26 cellular contexts compared by ENCODE assay signal in the genomic region with DNA sequence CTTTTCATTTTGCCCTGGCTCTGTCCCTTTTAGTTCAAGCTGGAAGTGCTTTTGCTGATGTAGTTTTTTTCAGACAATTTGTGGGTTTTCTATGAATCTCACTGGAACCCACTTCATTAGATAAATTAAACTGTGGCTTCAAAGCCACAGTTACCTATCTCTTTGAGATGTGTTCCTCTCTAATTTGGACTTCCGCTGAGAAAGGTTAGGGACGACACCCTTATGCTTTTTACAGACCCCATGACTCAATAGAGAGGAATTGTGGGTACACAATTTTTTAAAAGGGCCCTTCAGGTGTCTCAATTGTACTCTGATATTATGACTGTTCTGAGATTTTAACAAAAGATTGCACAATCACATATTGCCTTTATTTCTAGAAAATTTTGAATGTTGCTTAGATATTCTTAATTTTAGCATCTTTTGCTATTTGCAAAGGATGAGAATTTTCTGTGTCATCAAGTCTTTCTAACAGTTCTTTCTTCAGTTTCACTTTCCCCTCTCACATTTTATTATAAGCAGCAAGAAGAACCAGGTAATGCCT.
DNase-seq lines count a peak whose midpoint lies in the region; ATAC-seq and TF ChIP-seq lines count a peak whose summit lies in the region.
"Had no signal": no experiment of that assay in that cellular context is flagged by ENCODE, and none has a peak within 500 bp of the region (broad histone marks: within the 10 kb centered on the region; RNA-seq: fewer than 3 reads in every experiment).

No MANE protein-coding gene starts in this region.

- peaks cover 5% of the 10 kb centered on the region for H3K9me3 Mint-ChIP-seq in activated naive CD4-positive, alpha-beta T cell treated with anti-CD3 and anti-CD28 coated beads, Interleukin-2, amount 10 ng/mL, durations not matched to agents 7 days and 5 days
- H3K9me3 Mint-ChIP-seq in T-helper 1 cell treated with Interleukin-12 subunit alpha and Interleukin-12 subunit beta and Interleukin-4 antibody, amounts not matched to agents 30 μg/mL and 1 μg/mL, for 36 hours: no peaks in the 10 kb centered on the region
- peaks cover 4% of the 10 kb centered on the region for H3K9me3 Mint-ChIP-seq in activated naive CD8-positive, alpha-beta T cell treated with anti-CD3 and anti-CD28 coated beads, Interleukin-2, amount 10 ng/mL, durations not matched to agents 7 days and 5 days
- H3K9me3 Mint-ChIP-seq in stimulated activated naive CD8-positive, alpha-beta T cell treated with anti-CD3 and anti-CD28 coated beads, Interleukin-15, amount 100 ng/mL, for 72 hours: peaks cover 0 to 7% of the 10 kb centered on the region in 2 donors
- H3K9me3 Mint-ChIP-seq in mesothelial cell of epicardium: no peaks in the 10 kb centered on the region
- H3K9me3 Mint-ChIP-seq: nephron progenitor cell had no signal

- peaks cover 44% of the 10 kb centered on the region for H3K4me1 Mint-ChIP-seq in activated naive CD4-positive, alpha-beta T cell treated with anti-CD3 and anti-CD28 coated beads, Interleukin-2, amount 10 ng/mL, durations not matched to agents 7 days and 5 days
- H3K4me1 Mint-ChIP-seq in T-helper 1 cell treated with Interleukin-12 subunit alpha and Interleukin-12 subunit beta and Interleukin-4 antibody, amounts not matched to agents 30 μg/mL and 1 μg/mL, for 36 hours (ENCODE audit: low read depth): peaks cover 56% of the 10 kb centered on the region
- H3K4me1 Mint-ChIP-seq in activated naive CD8-positive, alpha-beta T cell treated with anti-CD3 and anti-CD28 coated beads, Interleukin-2, amount 10 ng/mL, durations not matched to agents 7 days and 5 days: peaks cover 61% of the 10 kb centered on the region
- H3K4me1 Mint-ChIP-seq in stimulated activated naive CD8-positive, alpha-beta T cell treated with anti-CD3 and anti-CD28 coated beads, Interleukin-15, amount 100 ng/mL, for 72 hours: peaks cover 48% of the 10 kb centered on the region
- peaks cover 2% of the 10 kb centered on the region for H3K4me1 Mint-ChIP-seq in mesothelial cell of epicardium

- H3K36me3 Mint-ChIP-seq in activated naive CD4-positive, alpha-beta T cell treated with anti-CD3 and anti-CD28 coated beads, Interleukin-2, amount 10 ng/mL, durations not matched to agents 7 days and 5 days: no peaks in the 10 kb centered on the region
- H3K36me3 Mint-ChIP-seq in T-helper 1 cell treated with Interleukin-12 subunit alpha and Interleukin-12 subunit beta and Interleukin-4 antibody, amounts not matched to agents 30 μg/mL and 1 μg/mL, for 36 hours (ENCODE audit: low read depth): peaks cover 51% of the 10 kb centered on the region
- peaks cover 12% of the 10 kb centered on the region for H3K36me3 Mint-ChIP-seq in activated naive CD8-positive, alpha-beta T cell treated with anti-CD3 and anti-CD28 coated beads, Interleukin-2, amount 10 ng/mL, durations not matched to agents 7 days and 5 days
- no peaks in the 10 kb centered on the region for H3K36me3 Mint-ChIP-seq in mesothelial cell of epicardium

- no peak for DNase-seq in activated naive CD4-positive, alpha-beta T cell treated with anti-CD3 and anti-CD28 coated beads, Interleukin-2, amount 10 ng/mL, durations not matched to agents 7 days and 5 days
- DNase-seq in activated naive CD4-positive, alpha-beta T cell treated with anti-CD3 and anti-CD28 coated beads, Interleukin-2, amount 50 U/mL, for 16 hours: no peak
- DNase-seq in activated naive CD8-positive, alpha-beta T cell treated with anti-CD3 and anti-CD28 coated beads, Interleukin-2, amount 10 ng/mL, durations not matched to agents 7 days and 5 days: no peak
- peak in 1 of 2 donors; percentile 33 for DNase-seq in stimulated activated naive CD8-positive, alpha-beta T cell treated with anti-CD3 and anti-CD28 coated beads, Interleukin-15, amount 100 ng/mL, for 72 hours
- no peak for DNase-seq in mesothelial cell of epicardium (ENCODE audit: low spot score in 2 of 2, unreplicated experiment in 2 of 2)
- DNase-seq: activated naive CD4-positive, alpha-beta T cell treated with anti-CD3 and anti-CD28 coated beads for 36 hours; aorta; colonic mucosa; DMS79; effector memory CD4-positive, alpha-beta T cell; erythroblast; GF-D8; head of caudate nucleus; Kasumi-1; kidney glomerular epithelial cell; lower lobe of right lung; mucosa of descending colon; MV-4-11; NCI-H1436 treated with DMSO at 0.1 percent for 48 hours; NCI-H774; nephron progenitor cell; ovary; stimulated activated CD4-positive, alpha-beta T cell treated with anti-CD3 and anti-CD28 coated beads, Interleukin-2, amount 100 ng/mL, for 24 hours; upper lobe of left lung had no signal

- no peak overlapping the region for H3K4me3 Mint-ChIP-seq in activated naive CD4-positive, alpha-beta T cell treated with anti-CD3 and anti-CD28 coated beads, Interleukin-2, amount 10 ng/mL, durations not matched to agents 7 days and 5 days
- H3K4me3 Mint-ChIP-seq in T-helper 1 cell treated with Interleukin-12 subunit alpha and Interleukin-12 subunit beta and Interleukin-4 antibody, amounts not matched to agents 30 μg/mL and 1 μg/mL, for 36 hours: peak overlapping the region; percentile 41
- H3K4me3 Mint-ChIP-seq in activated naive CD8-positive, alpha-beta T cell treated with anti-CD3 and anti-CD28 coated beads, Interleukin-2, amount 10 ng/mL, durations not matched to agents 7 days and 5 days: peak overlapping the region; percentile 75
- H3K4me3 Mint-ChIP-seq in stimulated activated naive CD8-positive, alpha-beta T cell treated with anti-CD3 and anti-CD28 coated beads, Interleukin-15, amount 100 ng/mL, for 72 hours: peak overlapping the region; percentile 27 to 46
- H3K4me3 Mint-ChIP-seq in mesothelial cell of epicardium: no peak overlapping the region
- H3K4me3 Mint-ChIP-seq: activated naive CD4-positive, alpha-beta T cell treated with anti-CD3 and anti-CD28 coated beads for 36 hours; nephron progenitor cell had no signal

- peak; percentile 87 for ATAC-seq in activated naive CD8-positive, alpha-beta T cell treated with anti-CD3 and anti-CD28 coated beads, Interleukin-2, amount 10 ng/mL, durations not matched to agents 7 days and 5 days (ENCODE audit: low read depth)
- peak; percentile 94 for ATAC-seq in stimulated activated naive CD8-positive, alpha-beta T cell treated with anti-CD3 and anti-CD28 coated beads, Interleukin-15, amount 100 ng/mL, for 72 hours
- ATAC-seq in HG03025 (IDR thresholded peaks at IDR 0.05; ENCODE audit: low FRiP score, unreplicated experiment): no peak
- ATAC-seq: lower lobe of right lung, mucosa of descending colon had no signal

- POLR2A ChIA-PET in activated naive CD8-positive, alpha-beta T cell treated with anti-CD3 and anti-CD28 coated beads, Interleukin-2, amount 10 ng/mL, durations not matched to agents 7 days and 5 days (lab: Charles Lee): interaction anchor here (0.7 to 5.5 kb wide), 6 partner anchors 14 to 111 kb away, joined by 3 to 29 read pairs (median 8); a partner anchor contains a TSS

- CTCF ChIA-PET in activated naive CD4-positive, alpha-beta T cell treated with anti-CD3 and anti-CD28 coated beads, Interleukin-2, amount 10 ng/mL, durations not matched to agents 7 days and 5 days (lab: Charles Lee): interaction anchor here (0.7 kb wide), 1 partner anchor 266 kb away, joined by 4 read pairs; no protein-coding TSS in a partner anchor

- peak overlapping the region; percentile 81 for H3K27ac Mint-ChIP-seq in activated naive CD4-positive, alpha-beta T cell treated with anti-CD3 and anti-CD28 coated beads, Interleukin-2, amount 10 ng/mL, durations not matched to agents 7 days and 5 days
- peak overlapping the region; percentile 39 for H3K27ac Mint-ChIP-seq in T-helper 1 cell treated with Interleukin-12 subunit alpha and Interleukin-12 subunit beta and Interleukin-4 antibody, amounts not matched to agents 30 μg/mL and 1 μg/mL, for 36 hours
- peak overlapping the region; percentile 86 for H3K27ac Mint-ChIP-seq in activated naive CD8-positive, alpha-beta T cell treated with anti-CD3 and anti-CD28 coated beads, Interleukin-2, amount 10 ng/mL, durations not matched to agents 7 days and 5 days
- H3K27ac Mint-ChIP-seq in stimulated activated naive CD8-positive, alpha-beta T cell treated with anti-CD3 and anti-CD28 coated beads, Interleukin-15, amount 100 ng/mL, for 72 hours: peak overlapping the region in 1 of 2 donors; percentile 62
- no peak overlapping the region for H3K27ac Mint-ChIP-seq in mesothelial cell of epicardium
- H3K27ac Mint-ChIP-seq: activated naive CD4-positive, alpha-beta T cell treated with anti-CD3 and anti-CD28 coated beads for 36 hours; nephron progenitor cell had no signal

- no peak for TF ChIP-seq CTCF in mesothelial cell of epicardium (IDR thresholded peaks at IDR 0.05; ENCODE audit: unreplicated experiment)

- no peaks in the 10 kb centered on the region for H3K27me3 Mint-ChIP-seq in activated naive CD4-positive, alpha-beta T cell treated with anti-CD3 and anti-CD28 coated beads, Interleukin-2, amount 10 ng/mL, durations not matched to agents 7 days and 5 days
- H3K27me3 Mint-ChIP-seq in T-helper 1 cell treated with Interleukin-12 subunit alpha and Interleukin-12 subunit beta and Interleukin-4 antibody, amounts not matched to agents 30 μg/mL and 1 μg/mL, for 36 hours (ENCODE audit: low read depth): no peaks in the 10 kb centered on the region
- no peaks in the 10 kb centered on the region for H3K27me3 Mint-ChIP-seq in activated naive CD8-positive, alpha-beta T cell treated with anti-CD3 and anti-CD28 coated beads, Interleukin-2, amount 10 ng/mL, durations not matched to agents 7 days and 5 days
- no peaks in the 10 kb centered on the region for H3K27me3 Mint-ChIP-seq in stimulated activated naive CD8-positive, alpha-beta T cell treated with anti-CD3 and anti-CD28 coated beads, Interleukin-15, amount 100 ng/mL, for 72 hours
- no peaks in the 10 kb centered on the region for H3K27me3 Mint-ChIP-seq in mesothelial cell of epicardium (ENCODE audit: low read depth)

Comparison
In these comparisons a context has a peak if more than half of its experiments do, and no peak if none do; other contexts are left out.
1. H3K4me3 Mint-ChIP-seq: peak in T-helper 1 cell treated with Interleukin-12 subunit alpha and Interleukin-12 subunit beta and Interleukin-4 antibody, amounts not matched to agents 30 μg/mL and 1 μg/mL, for 36 hours (single experiment), activated naive CD8-positive, alpha-beta T cell treated with anti-CD3 and anti-CD28 coated beads, Interleukin-2, amount 10 ng/mL, durations not matched to agents 7 days and 5 days (single experiment) and stimulated activated naive CD8-positive, alpha-beta T cell treated with anti-CD3 and anti-CD28 coated beads, Interleukin-15, amount 100 ng/mL, for 72 hours (2 of 2); none in activated naive CD4-positive, alpha-beta T cell treated with anti-CD3 and anti-CD28 coated beads, Interleukin-2, amount 10 ng/mL, durations not matched to agents 7 days and 5 days (single experiment) and mesothelial cell of epicardium (single experiment).